8 cellular contexts compared by ENCODE assay signal in genomic region chrX:84186603-84187358, GRCh38. TPM values are rescaled to one million over a fixed set of nuclear protein-coding genes. Genes with fewer than 3 reads are reported as not detected.
DNase-seq lines count a peak whose midpoint lies in the region; ATAC-seq and TF ChIP-seq lines count a peak whose summit lies in the region.
"Had no signal": no experiment of that assay in that cellular context is flagged by ENCODE, and none has a peak within 500 bp of the region (broad histone marks: within the 10 kb centered on the region; RNA-seq: fewer than 3 reads in every experiment).

No MANE protein-coding gene starts in this region.

- ATAC-seq in GM18867 (IDR thresholded peaks at IDR 0.05; ENCODE audit: unreplicated experiment): peak; percentile 39
- ATAC-seq in HG03097 (IDR thresholded peaks at IDR 0.05; ENCODE audit: low FRiP score, unreplicated experiment): peak; percentile 27
- no peak for ATAC-seq in upper lobe of left lung (ENCODE audit: low FRiP score in 2 of 2)

- TF ChIP-seq POLR2A in upper lobe of left lung (IDR thresholded peaks at IDR 0.05): no peak

- H3K4me3 ChIP-seq in upper lobe of left lung: peak overlapping the region in 3 of 4 donors; percentile 52 to 61 (median 56)

- H3K4me1 ChIP-seq in upper lobe of left lung: no peaks in the 10 kb centered on the region

- H3K4me3 Mint-ChIP-seq in activated naive CD8-positive, alpha-beta T cell: peak overlapping the region; percentile 67

- peaks cover 24% of the 10 kb centered on the region for H3K27me3 Mint-ChIP-seq in activated naive CD8-positive, alpha-beta T cell

- TF ChIP-seq CTCF in upper lobe of left lung (IDR thresholded peaks at IDR 0.05): no peak

- WGBS in upper lobe of left lung, 2 donors: 20 to 41% methylated on average over 13 to 15 of the region's 15 CpGs

- no peaks in the 10 kb centered on the region for H3K27me3 ChIP-seq in upper lobe of left lung

- peak; percentile 17 for DNase-seq in kidney tubule cell (ENCODE audit: low spot score)
- DNase-seq in upper lobe of left lung: no peak
- no peak for DNase-seq in SHP77 treated with DMSO at 0.1 percent for 48 hours (lab: John Stamatoyannopoulos, UW)
- no peak for DNase-seq in DMS153 treated with DMSO at 0.1 percent for 48 hours (lab: John Stamatoyannopoulos, UW; ENCODE audit: unreplicated experiment)

- H3K9me3 ChIP-seq in upper lobe of left lung: no peaks in the 10 kb centered on the region

- no peaks in the 10 kb centered on the region for H3K36me3 ChIP-seq in upper lobe of left lung

- H3K27ac Mint-ChIP-seq in activated naive CD8-positive, alpha-beta T cell: no peak overlapping the region
- H3K27ac Mint-ChIP-seq: T-helper 1 cell treated with Interleukin-12 subunit alpha and Interleukin-12 subunit beta and Interleukin-4 antibody, amounts not matched to agents 30 μg/mL and 1 μg/mL, for 36 hours had no signal

- H3K4me1 Mint-ChIP-seq in activated naive CD8-positive, alpha-beta T cell (ENCODE audit: low read depth): peaks cover 9% of the 10 kb centered on the region

- H3K36me3 Mint-ChIP-seq in activated naive CD8-positive, alpha-beta T cell: no peaks in the 10 kb centered on the region

- peaks cover 3% of the 10 kb centered on the region for H3K9me3 Mint-ChIP-seq in activated naive CD8-positive, alpha-beta T cell (ENCODE audit: low read depth)
- H3K9me3 Mint-ChIP-seq: T-helper 1 cell treated with Interleukin-12 subunit alpha and Interleukin-12 subunit beta and Interleukin-4 antibody, amounts not matched to agents 30 μg/mL and 1 μg/mL, for 36 hours had no signal

- TF ChIP-seq EP300 in upper lobe of left lung (IDR thresholded peaks at IDR 0.05): no peak

- H3K27ac ChIP-seq in upper lobe of left lung: no peak overlapping the region

RNA-seq across cellular contexts. Expression of gene RPS6KA6, which starts 1.2 kb away (rescaled TPM):
- total RNA-seq in upper lobe of left lung: 1 to 10 TPM in 5 of 6 donors, under 1 TPM in 1; 0.55 to 2.3 (median 1.2) TPM

Comparison
In these comparisons a context has a peak if more than half of its experiments do, and no peak if none do; other contexts are left out.
1. ATAC-seq: peak in GM18867 (single experiment) and HG03097 (single experiment); none in upper lobe of left lung (0 of 2).